ENCODE assay signal across 8 cellular contexts in the genomic region with DNA sequence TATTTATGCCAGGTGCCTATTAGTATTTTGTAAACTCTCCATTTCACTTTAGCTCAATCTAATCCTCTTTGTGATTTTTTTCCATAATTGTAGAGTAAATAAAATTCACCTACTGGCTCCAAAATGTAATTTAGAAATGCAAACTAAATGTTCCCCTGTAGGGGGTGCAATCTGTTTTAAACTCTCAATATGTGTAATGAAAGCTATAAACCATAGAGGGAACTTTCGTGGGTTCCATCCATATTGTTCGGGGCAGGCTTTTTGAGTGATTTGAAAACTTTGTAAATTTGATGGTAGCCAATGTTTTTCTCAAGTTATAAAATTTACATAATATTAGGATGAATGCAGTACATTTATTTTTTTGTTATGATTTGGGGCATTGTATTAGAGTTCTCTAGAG. TPM values are rescaled to one million over a fixed set of nuclear protein-coding genes. Genes with fewer than 3 reads are reported as not detected.
A peak's percentile ranks its signal among the peaks of the same experiment; 100 is the strongest.
DNase-seq lines count a peak whose midpoint lies in the region; ATAC-seq and TF ChIP-seq lines count a peak whose summit lies in the region.

No MANE protein-coding gene starts in this region.

- H3K4me3 Mint-ChIP-seq in CD8-positive, alpha-beta T cell: no peak overlapping the region
- H3K4me3 Mint-ChIP-seq in H9 (no peak overlapping the region), osteocyte (ENCODE audit: unreplicated experiment) (no peak overlapping the region)
- H3K4me3 Mint-ChIP-seq in activated CD4-positive, alpha-beta T cell treated with anti-CD3 and anti-CD28 coated beads, Interleukin-2, amount 10 ng/mL, durations not matched to agents 24 days and 14 days: no peak overlapping the region

- WGBS in H9 (ENCODE audit: extremely low coverage, insufficient read length, low lambda C conversion rate): no CpG with 5 or more reads among the region's 2 CpGs

- no peak overlapping the region for H3K23ac ChIP-seq in H9 (ENCODE audit: insufficient read length, low read depth, low read length)

- H3K4me3 ChIP-seq in CD8-positive, alpha-beta T cell (ENCODE audit: low read depth, low read length): no peak overlapping the region
- peak overlapping the region; percentile 10 for H3K4me3 ChIP-seq in endocrine pancreas (ENCODE audit: control insufficient read depth, insufficient read depth, low read length)

- no peaks in the 10 kb centered on the region for H3K4me1 Mint-ChIP-seq in CD8-positive, alpha-beta T cell (ENCODE audit: low read depth)
- H3K4me1 Mint-ChIP-seq in H9 (peaks cover 3 to 4% of the 10 kb centered on the region in 2 experiments; a peak in 1 of 4 replicates), osteocyte (ENCODE audit: unreplicated experiment) (peaks cover 48% of the 10 kb centered on the region)
- H3K4me1 Mint-ChIP-seq in activated CD4-positive, alpha-beta T cell treated with anti-CD3 and anti-CD28 coated beads, Interleukin-2, amount 10 ng/mL, durations not matched to agents 24 days and 14 days: peaks cover 4% of the 10 kb centered on the region

- no peak overlapping the region for H2AK5ac ChIP-seq in H9 (ENCODE audit: insufficient read length, low read length)

- no peaks in the 10 kb centered on the region for H3K36me3 ChIP-seq in CD8-positive, alpha-beta T cell (ENCODE audit: insufficient read depth, low read length)
- no peaks in the 10 kb centered on the region for H3K36me3 ChIP-seq in endocrine pancreas (ENCODE audit: control insufficient read depth, insufficient read depth, low read length)

- H2BK12ac ChIP-seq in H9 (ENCODE audit: insufficient read length, low read depth, low read length): no peak overlapping the region

- no peak overlapping the region for H3K27ac Mint-ChIP-seq in CD8-positive, alpha-beta T cell
- no peak overlapping the region for H3K27ac Mint-ChIP-seq in H9
- H3K27ac Mint-ChIP-seq in osteocyte (ENCODE audit: unreplicated experiment): no peak overlapping the region
- H3K27ac Mint-ChIP-seq in activated CD4-positive, alpha-beta T cell treated with anti-CD3 and anti-CD28 coated beads, Interleukin-2, amount 10 ng/mL, durations not matched to agents 24 days and 14 days: no peak overlapping the region

- no peak overlapping the region for H3T11ph ChIP-seq in H9 (ENCODE audit: low read length)

- intact Hi-C loops in CD8-positive, alpha-beta T cell (cut with DNase I, micrococcal nuclease): loop anchor here in 1 of 2 experiments (5.0 kb wide), 1 partner anchor 496 kb away; no protein-coding TSS in a partner anchor
- intact Hi-C loops in activated CD4-positive, alpha-beta T cell treated with anti-CD3 and anti-CD28 coated beads, Interleukin-2, amount 10 ng/mL, durations not matched to agents 24 days and 14 days (cut with micrococcal nuclease): no loop called here

- H3K14ac ChIP-seq in H9 (ENCODE audit: insufficient read depth, low read length): no peak overlapping the region

- no peaks in the 10 kb centered on the region for H3K9me3 Mint-ChIP-seq in CD8-positive, alpha-beta T cell
- no peaks in the 10 kb centered on the region for H3K9me3 Mint-ChIP-seq in H9
- no peaks in the 10 kb centered on the region for H3K9me3 Mint-ChIP-seq in osteocyte (ENCODE audit: unreplicated experiment)
- no peaks in the 10 kb centered on the region for H3K9me3 Mint-ChIP-seq in activated CD4-positive, alpha-beta T cell treated with anti-CD3 and anti-CD28 coated beads, Interleukin-2, amount 10 ng/mL, durations not matched to agents 24 days and 14 days

- H3K4me2 ChIP-seq in H9 (ENCODE audit: insufficient read depth, insufficient read length, low read length): no peak overlapping the region

- no peaks in the 10 kb centered on the region for H3K27me3 Mint-ChIP-seq in CD8-positive, alpha-beta T cell (ENCODE audit: low read depth)
- H3K27me3 Mint-ChIP-seq in H9 (ENCODE audit: low read depth) (no peaks in the 10 kb centered on the region), osteocyte (ENCODE audit: unreplicated experiment) (no peaks in the 10 kb centered on the region)
- peaks cover 1% of the 10 kb centered on the region for H3K27me3 Mint-ChIP-seq in activated CD4-positive, alpha-beta T cell treated with anti-CD3 and anti-CD28 coated beads, Interleukin-2, amount 10 ng/mL, durations not matched to agents 24 days and 14 days

- H2BK15ac ChIP-seq in H9 (ENCODE audit: low read depth, low read length): no peak overlapping the region

- DNase-seq in CD8-positive, alpha-beta T cell: no peak
- DNase-seq in H9: no peak
- peak; percentile 81 for DNase-seq in NCI-H748 (lab: John Stamatoyannopoulos, UW; ENCODE audit: unreplicated experiment)
- no peak for DNase-seq in osteocyte (ENCODE audit: extremely low spot score, unreplicated experiment)
- DNase-seq in omental fat pad (ENCODE audit: low spot score): no peak
- no peak for DNase-seq in activated CD4-positive, alpha-beta T cell treated with anti-CD3 and anti-CD28 coated beads, Interleukin-2, amount 10 ng/mL, durations not matched to agents 24 days and 14 days
- DNase-seq in stimulated activated naive CD4-positive, alpha-beta T cell treated with Interleukin-2 at 50 U/mL for 16 hours (lab: John Stamatoyannopoulos, UW): no peak

- no peak overlapping the region for H4K91ac ChIP-seq in H9 (ENCODE audit: insufficient read length, low read depth, low read length)

- no peaks in the 10 kb centered on the region for H3K4me1 ChIP-seq in CD8-positive, alpha-beta T cell (ENCODE audit: insufficient read depth, low read length)
- H3K4me1 ChIP-seq in H9 (ENCODE audit: insufficient read depth, low read length): no peaks in the 10 kb centered on the region; the same call in 1 of the 2 replicates
- H3K4me1 ChIP-seq in endocrine pancreas (ENCODE audit: control insufficient read depth, insufficient read depth, low read length): no peaks in the 10 kb centered on the region

- H3K4ac ChIP-seq in H9 (ENCODE audit: low read depth, low read length): no peak overlapping the region

- H3K56ac ChIP-seq in H9 (ENCODE audit: insufficient read length, low read depth, low read length): no peak overlapping the region

- H2AFZ ChIP-seq in H9 (ENCODE audit: low read length): no peak overlapping the region

- no peak for ATAC-seq in CD8-positive, alpha-beta T cell
- ATAC-seq in omental fat pad (ENCODE audit: low FRiP score): no peak

- H3K9me3 ChIP-seq in CD8-positive, alpha-beta T cell (ENCODE audit: low read length): no peaks in the 10 kb centered on the region
- H3K9me3 ChIP-seq in H9 (ENCODE audit: control insufficient read depth, low read depth, low read length): no peaks in the 10 kb centered on the region
- no peaks in the 10 kb centered on the region for H3K9me3 ChIP-seq in endocrine pancreas (ENCODE audit: control insufficient read depth, low read length)

- no peaks in the 10 kb centered on the region for H3K36me3 Mint-ChIP-seq in CD8-positive, alpha-beta T cell
- H3K36me3 Mint-ChIP-seq in H9 (ENCODE audit: insufficient read depth in 1 of 3, low read depth in 3 of 3): no peaks in the 10 kb centered on the region
- H3K36me3 Mint-ChIP-seq in osteocyte (ENCODE audit: unreplicated experiment): no peaks in the 10 kb centered on the region
- H3K36me3 Mint-ChIP-seq in activated CD4-positive, alpha-beta T cell treated with anti-CD3 and anti-CD28 coated beads, Interleukin-2, amount 10 ng/mL, durations not matched to agents 24 days and 14 days (ENCODE audit: low read depth): no peaks in the 10 kb centered on the region

- H3K79me1 ChIP-seq in H9 (ENCODE audit: insufficient read depth, low read depth, low read length, poor library complexity, severe bottlenecking): no peaks in the 10 kb centered on the region

- peak; percentile 26 for TF ChIP-seq CTCF in CD8-positive, alpha-beta T cell (IDR thresholded peaks at IDR 0.05)
- peak; percentile 62 for TF ChIP-seq CTCF in H9 (conservative IDR thresholded peaks at IDR 0.05)
- TF ChIP-seq CTCF in osteocyte (IDR thresholded peaks at IDR 0.05): peak; percentile 63
- TF ChIP-seq CTCF in omental fat pad (IDR thresholded peaks at IDR 0.05): no peak

- CTCF ChIA-PET in CD8-positive, alpha-beta T cell (lab: Charles Lee): no interaction called here

- no peak overlapping the region for H3K18ac ChIP-seq in H9 (ENCODE audit: insufficient read length, low read depth, low read length)

- H3K27ac ChIP-seq in CD8-positive, alpha-beta T cell (ENCODE audit: low read depth, low read length): no peak overlapping the region
- H3K27ac ChIP-seq in H9 (ENCODE audit: insufficient read length, low read depth, low read length): no peak overlapping the region

- H4K20me1 ChIP-seq in H9 (ENCODE audit: control insufficient read depth, insufficient read depth, insufficient read length): no peaks in the 10 kb centered on the region

- no peak overlapping the region for H2BK5ac ChIP-seq in H9 (ENCODE audit: insufficient read length, low read length)

- no peak overlapping the region for H4K8ac ChIP-seq in H9 (replicated peaks; ENCODE audit: insufficient read length, low read depth, low read length)

- H3K9ac ChIP-seq in H9 (ENCODE audit: extremely low read depth, insufficient read length, low read length): no peak overlapping the region
- no peak overlapping the region for H3K9ac ChIP-seq in endocrine pancreas (ENCODE audit: control insufficient read depth, insufficient read depth, low read length)

- H3K23me2 ChIP-seq in H9 (ENCODE audit: insufficient read length, low read depth, low read length, poor library complexity, severe bottlenecking): no peaks in the 10 kb centered on the region

- no peak overlapping the region for H2BK20ac ChIP-seq in H9 (ENCODE audit: low read depth, low read length, poor library complexity, severe bottlenecking)

- H3K27me3 ChIP-seq in CD8-positive, alpha-beta T cell (ENCODE audit: insufficient read depth, low read length): no peaks in the 10 kb centered on the region
- H3K27me3 ChIP-seq in H9 (ENCODE audit: insufficient read depth, low read length) (no peaks in the 10 kb centered on the region), endocrine pancreas (ENCODE audit: control insufficient read depth, insufficient read depth, low read length) (no peaks in the 10 kb centered on the region)

- POLR2A ChIA-PET in CD8-positive, alpha-beta T cell (lab: Charles Lee): no interaction called here

- no peaks in the 10 kb centered on the region for H3K79me2 ChIP-seq in H9 (ENCODE audit: insufficient read depth, low read length)

- H4K5ac ChIP-seq in H9 (ENCODE audit: insufficient read length, low read depth, low read length): no peak overlapping the region

- no peak overlapping the region for H2BK120ac ChIP-seq in H9 (ENCODE audit: low read depth, low read length, poor library complexity, severe bottlenecking)

RNA-seq across cellular contexts. Expression of gene TSPYL6, which starts 49.4 kb away (rescaled TPM):
- total RNA-seq in CD8-positive, alpha-beta T cell: not detected
- total RNA-seq in H9 (2021): not detected in 2 replicates
- total RNA-seq in osteocyte: not detected in 2 replicates
- total RNA-seq in omental fat pad: under 1 TPM in 1 of 4 donors, not detected in 3; 0.32 TPM
- not detected in 2 replicates for total RNA-seq in activated CD4-positive, alpha-beta T cell treated with anti-CD3 and anti-CD28 coated beads, Interleukin-2, amount 10 ng/mL, durations not matched to agents 24 days and 14 days

Comparison
In these comparisons a context has a peak if more than half of its experiments do, and no peak if none do; other contexts are left out.
1. CTCF ChIP-seq: peak in CD8-positive, alpha-beta T cell (single experiment), H9 (single experiment) and osteocyte (single experiment); none in omental fat pad (0 of 3).